In the genomic region with DNA sequence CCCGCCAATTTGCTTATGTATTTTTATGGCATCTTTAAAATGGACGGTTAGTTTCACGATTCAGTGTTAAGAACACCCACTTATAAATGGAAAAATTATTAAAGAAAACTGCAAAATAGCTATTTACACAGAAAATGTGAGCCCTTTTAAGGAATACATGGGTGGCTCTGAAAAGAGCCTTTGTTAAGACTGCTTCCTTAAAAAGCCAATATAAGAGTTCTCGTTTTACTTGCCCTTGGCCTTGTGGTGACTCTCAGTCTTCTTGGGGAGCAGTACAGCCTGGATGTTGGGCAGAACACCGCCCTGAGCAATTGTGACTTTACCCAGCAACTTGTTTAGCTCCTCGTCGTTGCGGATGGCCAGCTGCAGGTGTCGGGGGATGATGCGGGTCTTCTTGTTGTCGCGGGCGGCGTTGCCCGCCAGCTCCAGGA, we compare ENCODE assay signal across 8 cellular contexts.
DNase-seq lines count a peak whose midpoint lies in the region; ATAC-seq, FAIRE-seq and TF ChIP-seq lines count a peak whose summit lies in the region.

No MANE protein-coding gene starts in this region.

- H3K9me3 ChIP-seq in DND-41 (ENCODE audit: insufficient read depth, low read length, severe bottlenecking) (no peaks in the 10 kb centered on the region), GM23248 (ENCODE audit: low read depth) (no peaks in the 10 kb centered on the region)

- peak; percentile 4 for ATAC-seq in DND-41 (ENCODE audit: insufficient read depth, low read depth)

- peaks cover 9% of the 10 kb centered on the region for H3K36me3 ChIP-seq in DND-41 (ENCODE audit: insufficient read depth, low read length)
- no peaks in the 10 kb centered on the region for H3K36me3 ChIP-seq in GM23248 (ENCODE audit: low read depth)

- peaks cover 37% of the 10 kb centered on the region for H3F3A ChIP-seq in GM23248 (ENCODE audit: insufficient read depth)

- no peaks in the 10 kb centered on the region for H3K27me3 ChIP-seq in DND-41 (ENCODE audit: insufficient read depth, low read length, poor library complexity)
- no peaks in the 10 kb centered on the region for H3K27me3 ChIP-seq in GM23248 (replicated peaks; ENCODE audit: insufficient read depth)

- no peak for TF ChIP-seq POLR2A in H54 (IDR thresholded peaks at IDR 0.05; ENCODE audit: low read depth, low read length)

- peak overlapping the region; percentile 100 for H3K27ac ChIP-seq in DND-41 (ENCODE audit: low read length)
- H3K27ac ChIP-seq in GM23248, result peak overlapping the region; percentile 68

- DNase-seq in DND-41, result no peak
- DNase-seq in GM23248, result peak; percentile 58
- peak; percentile 68 for DNase-seq in NOMO-1 treated with DMSO at 0.1 percent for 48 hours (lab: John Stamatoyannopoulos, UW; ENCODE audit: unreplicated experiment)
- DNase-seq in chondrocyte (ENCODE audit: low spot score), result no peak
- no peak for DNase-seq in mesothelial cell of epicardium (ENCODE audit: low spot score in 2 of 2, unreplicated experiment in 2 of 2)
- DNase-seq in NCI-H1048 (lab: John Stamatoyannopoulos, UW), result no peak
- no peak for DNase-seq in activated CD8-positive, alpha-beta memory T cell treated with anti-CD3 and anti-CD28 coated beads for 24 hours
- no peak for DNase-seq in H54 (ENCODE audit: insufficient read length, low spot score)

- H3K4me3 ChIP-seq in DND-41 (ENCODE audit: low read depth in 1 of 2, low read length in 2 of 2) (peak overlapping the region; percentile 68 to 76), GM23248 (peak overlapping the region; percentile 75)

- H2AFZ ChIP-seq in DND-41 (ENCODE audit: low read depth, low read length) (no peak overlapping the region), GM23248 (peak overlapping the region; percentile 65)

- H3K4me1 Mint-ChIP-seq in chondrocyte (ENCODE audit: low read depth) (peaks cover 50% of the 10 kb centered on the region), mesothelial cell of epicardium (peaks cover 36% of the 10 kb centered on the region)

- TF ChIP-seq CTCF in DND-41 (IDR thresholded peaks at IDR 0.05; ENCODE audit: borderline replicate concordance, extremely low read depth, low read length, poor library complexity, severe bottlenecking) (no peak), chondrocyte (IDR thresholded peaks at IDR 0.05) (no peak), mesothelial cell of epicardium (IDR thresholded peaks at IDR 0.05; ENCODE audit: unreplicated experiment) (no peak)

- peak overlapping the region; percentile 91 for H3K9ac ChIP-seq in DND-41 (ENCODE audit: low read depth, low read length)
- peak overlapping the region; percentile 85 for H3K9ac ChIP-seq in GM23248

- H4K20me1 ChIP-seq in DND-41 (ENCODE audit: insufficient read depth, low read length) (peaks cover 15% of the 10 kb centered on the region), GM23248 (ENCODE audit: insufficient read depth) (no peaks in the 10 kb centered on the region)

- H3K9me3 Mint-ChIP-seq in chondrocyte (ENCODE audit: low read depth) (no peaks in the 10 kb centered on the region), mesothelial cell of epicardium (no peaks in the 10 kb centered on the region)

- peak overlapping the region; percentile 96 for H3K27ac Mint-ChIP-seq in chondrocyte (ENCODE audit: unreplicated experiment)
- peak overlapping the region; percentile 100 for H3K27ac Mint-ChIP-seq in mesothelial cell of epicardium

- no peaks in the 10 kb centered on the region for H3K9me2 ChIP-seq in GM23248 (ENCODE audit: insufficient read depth)

- H3K4me1 ChIP-seq in DND-41 (ENCODE audit: insufficient read depth, low read length) (peaks cover 43% of the 10 kb centered on the region), GM23248 (ENCODE audit: insufficient read depth) (peaks cover 12% of the 10 kb centered on the region)

- H3K36me3 Mint-ChIP-seq in chondrocyte (ENCODE audit: low read depth) (no peaks in the 10 kb centered on the region), mesothelial cell of epicardium (no peaks in the 10 kb centered on the region)

- H3K4me3 Mint-ChIP-seq in chondrocyte (ENCODE audit: unreplicated experiment) (peak overlapping the region; percentile 83), mesothelial cell of epicardium (peak overlapping the region; percentile 97)

- WGBS in GM23248 (ENCODE audit: low coverage in 1 of 2, low lambda C conversion rate in 2 of 2, missing lambda C conversion rate in 2 of 2), 2 experiments, result 2 to 4% methylated on average over 14 to 15 of the region's 15 CpGs

- H3K27me3 Mint-ChIP-seq in chondrocyte (ENCODE audit: low read depth), result no peaks in the 10 kb centered on the region
- no peaks in the 10 kb centered on the region for H3K27me3 Mint-ChIP-seq in mesothelial cell of epicardium (ENCODE audit: low read depth)

- FAIRE-seq in H54 (lab: Jason Lieb, UNC), result no peak

- H3K4me2 ChIP-seq in DND-41 (ENCODE audit: insufficient read depth, low read length), result peak overlapping the region; percentile 45
- peak overlapping the region; percentile 98 for H3K4me2 ChIP-seq in GM23248 (ENCODE audit: unreplicated experiment)

- H3K79me2 ChIP-seq in DND-41 (ENCODE audit: insufficient read depth, low read length) (peaks cover 62% of the 10 kb centered on the region), GM23248 (ENCODE audit: insufficient read depth) (peaks cover 9% of the 10 kb centered on the region)

- in situ Hi-C loops in GM23248 (cut with MboI), result loop anchor here (25.0 kb wide), 1 partner anchor 939 kb away; a partner anchor contains a TSS

Comparison
In these comparisons a context has a peak if more than half of its experiments do, and no peak if none do; other contexts are left out.
1. DNase-seq: peak in GM23248 (single experiment) and NOMO-1 treated with DMSO at 0.1 percent for 48 hours (single experiment); none in DND-41 (single experiment), chondrocyte (single experiment), mesothelial cell of epicardium (0 of 2), NCI-H1048 (single experiment), activated CD8-positive, alpha-beta memory T cell treated with anti-CD3 and anti-CD28 coated beads for 24 hours (single experiment) and H54 (single experiment).